Comparison of ENCODE assay signal across 8 cellular contexts in genomic region chr1:90718411-90719320, GRCh38. TPM values are rescaled to one million over a fixed set of nuclear protein-coding genes. Genes with fewer than 3 reads are reported as not detected.
DNase-seq lines count a peak whose midpoint lies in the region; ATAC-seq and TF ChIP-seq lines count a peak whose summit lies in the region.
"Had no signal": no experiment of that assay in that cellular context is flagged by ENCODE, and none has a peak within 500 bp of the region (broad histone marks: within the 10 kb centered on the region; RNA-seq: fewer than 3 reads in every experiment).

No MANE protein-coding gene starts in this region.

- H3K27ac ChIP-seq in sigmoid colon, result no peak overlapping the region

- TF ChIP-seq CTCF in GM10266 (IDR thresholded peaks at IDR 0.05; ENCODE audit: control insufficient read depth, insufficient read depth, low read depth, missing control alignments) (no peak), fibroblast of the aortic adventitia (IDR thresholded peaks at IDR 0.05; ENCODE audit: insufficient read depth, low read length) (no peak), sigmoid colon (IDR thresholded peaks at IDR 0.05) (no peak)

- peaks cover 76 to 100% (median 97%) of the 10 kb centered on the region in 3 donors for H3K27me3 ChIP-seq in sigmoid colon

- no peak for TF ChIP-seq EP300 in sigmoid colon (IDR thresholded peaks at IDR 0.05)

- DNase-seq in GM10266 (ENCODE audit: extremely low spot score) (peak; percentile 32), fibroblast of the aortic adventitia (ENCODE audit: low read depth) (no peak), sigmoid colon (no peak), Kasumi-1 (lab: John Stamatoyannopoulos, UW) (no peak), NCI-H146 treated with DMSO at 0.1 percent for 48 hours (lab: John Stamatoyannopoulos, UW; ENCODE audit: unreplicated experiment) (no peak)

- intact Hi-C loops in sigmoid colon (cut with DNase I), result no loop called here

- ATAC-seq in SK-N-SH treated with all-trans-retinoic acid at 6 μM for 48 hours (peak; percentile 57), GM18868 (IDR thresholded peaks at IDR 0.05; ENCODE audit: unreplicated experiment) (no peak)

- peak overlapping the region; percentile 36 for H3K4me3 ChIP-seq in fibroblast of the aortic adventitia (ENCODE audit: low read depth, low read length)
- H3K4me3 ChIP-seq in sigmoid colon, result peak overlapping the region in 3 of 4 donors; percentile 22 to 41 (median 38)

- no peaks in the 10 kb centered on the region for H3K36me3 ChIP-seq in sigmoid colon

- 4% methylated on average over 66 of the region's 66 CpGs for WGBS in sigmoid colon, 2 donors

- no peaks in the 10 kb centered on the region for H3K9me3 ChIP-seq in sigmoid colon

- H3K4me1 ChIP-seq in sigmoid colon, result peaks cover 0 to 45% (median 32%) of the 10 kb centered on the region in 4 donors

- no peak for TF ChIP-seq POLR2A in sigmoid colon (IDR thresholded peaks at IDR 0.05)

TF ChIP-seq in SK-N-SH treated with all-trans-retinoic acid at 6 μM for 48 hours, 23 proteins besides CTCF, POLR2A, EP300 and RAD21:
- TF ChIP-seq ZNF70 (CRISPR knock-in tag; IDR thresholded peaks at IDR 0.05) (no peak), ESRRG (CRISPR knock-in tag; IDR thresholded peaks at IDR 0.05) (no peak), ZC3H10 (CRISPR knock-in tag; IDR thresholded peaks at IDR 0.05) (no peak), ZNF8 (CRISPR knock-in tag; IDR thresholded peaks at IDR 0.05) (no peak), CSDC2 (CRISPR knock-in tag; IDR thresholded peaks at IDR 0.05) (no peak)

RNA-seq across cellular contexts. Expression of gene BARHL2, which starts 1.6 kb away (rescaled TPM):
- total RNA-seq in fibroblast of the aortic adventitia (ENCODE audit: low replicate concordance), result not detected in 2 replicates
- not detected for total RNA-seq in sigmoid colon
- polyA plus RNA-seq in sigmoid colon, result not detected
- total RNA-seq: lung had no signal
- polyA plus RNA-seq: lung had no signal
